Comparison of ENCODE assay signal across 8 cellular contexts in the genomic region with DNA sequence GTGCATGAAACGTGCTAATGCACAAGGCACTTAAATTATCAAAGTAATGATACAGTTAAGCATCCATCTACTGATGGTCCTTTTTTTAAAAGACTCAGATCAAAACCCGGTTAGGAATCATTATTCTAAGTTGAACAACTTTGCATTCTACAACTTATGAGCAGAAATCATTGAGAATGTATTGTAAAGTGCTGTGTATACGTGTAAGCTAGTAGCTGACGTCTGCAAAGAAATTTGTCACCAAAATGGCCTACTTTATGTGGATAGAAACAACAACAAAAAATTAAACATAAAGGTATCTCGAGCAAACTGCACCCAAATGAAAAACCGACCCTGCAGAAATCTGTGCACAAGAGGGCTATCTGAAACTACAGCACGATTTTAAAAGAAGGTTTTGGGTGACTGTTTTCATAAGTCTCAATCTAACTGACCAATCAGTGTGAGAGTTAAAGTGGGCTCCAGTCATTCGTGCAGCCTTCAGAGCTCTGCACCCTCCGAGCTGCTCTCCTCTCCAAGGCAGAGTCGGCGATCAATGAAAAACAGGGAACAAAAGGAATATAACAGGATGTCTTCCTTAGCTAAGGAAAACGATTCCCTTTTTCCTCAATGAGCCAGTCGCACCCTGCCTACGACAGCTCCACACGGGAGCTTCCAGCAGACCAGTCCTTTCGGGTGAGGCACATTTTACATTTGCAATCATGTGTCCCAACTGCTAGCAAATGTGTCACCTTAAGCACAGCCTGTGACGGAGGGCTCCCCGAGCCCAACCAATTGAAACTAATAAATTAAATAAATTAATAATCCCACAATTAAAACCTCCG.
DNase-seq lines count a peak whose midpoint lies in the region; ATAC-seq lines count a peak whose summit lies in the region.

No MANE protein-coding gene starts in this region.

- DNase-seq in Right ventricle myocardium inferior (ENCODE audit: missing footprints) (no peak), cardiac septum (ENCODE audit: low spot score) (no peak), SHP77 (lab: John Stamatoyannopoulos, UW) (peak; percentile 30 to 45), caudate nucleus (lab: John Stamatoyannopoulos, UW) (peak in 25 of 61 donors; percentile 6 to 82 (median 31)), inferior parietal cortex (ENCODE audit: extremely low spot score) (peak; percentile 68), skeletal muscle cell (ENCODE audit: low read depth) (no peak), SIG-M5 (lab: John Stamatoyannopoulos, UW) (no peak)

- intact Hi-C loops in Right ventricle myocardium inferior (cut with DNase I): loop anchor here (2.0 to 10.0 kb wide), 6 partner anchors 43 to 393 kb away; partner anchors contain the start of gene FOXN3
- intact Hi-C loops in cardiac septum (cut with DNase I): loop anchor here (2.0 to 10.0 kb wide), 4 partner anchors 40 to 313 kb away; partner anchors contain the start of gene FOXN3

- peak overlapping the region; percentile 69 for H3K4me3 ChIP-seq in skeletal muscle cell (ENCODE audit: low read depth, low read length)

- H3K27ac ChIP-seq in caudate nucleus (ENCODE audit: low read depth, low read length): peak overlapping the region; percentile 79

- ATAC-seq in Right ventricle myocardium inferior (peak; percentile 56), HG03159 (IDR thresholded peaks at IDR 0.05; ENCODE audit: unreplicated experiment) (peak; percentile 18)

Comparison
In these comparisons a context has a peak if more than half of its experiments do, and no peak if none do; other contexts are left out.
1. DNase-seq: peak in SHP77 (2 of 2) and inferior parietal cortex (single experiment); none in Right ventricle myocardium inferior (single experiment), cardiac septum (single experiment), skeletal muscle cell (single experiment) and SIG-M5 (single experiment).